In genomic region chr21:44418876-44419230, GRCh38 we compare ENCODE assay signal across 19 cellular contexts.
"Had no signal": no experiment of that assay in that cellular context is flagged by ENCODE, and none has a peak within 500 bp of the region (broad histone marks: within the 10 kb centered on the region; RNA-seq: fewer than 3 reads in every experiment).

No MANE protein-coding gene starts in this region.

- ATAC-seq: activated CD8-positive, alpha-beta T cell treated with anti-CD3 and anti-CD28 coated beads for 36 hours; activated T-cell treated with anti-CD3 and anti-CD28 coated beads, Interleukin-2, amount 50 U/mL, for 4 hours; activated T-helper 17 cell treated with anti-CD3 and anti-CD28 coated beads, Interleukin-2, amount 50 U/mL, for 72 hours; foreskin keratinocyte; left lung; psoas muscle had no signal

- H3K27me3 Mint-ChIP-seq: activated CD4-positive, alpha-beta T cell treated with anti-CD3 and anti-CD28 coated beads, Interleukin-2, amount 10 ng/mL, durations not matched to agents 7 days and 5 days; activated CD8-positive, alpha-beta T cell treated with anti-CD3 and anti-CD28 coated beads for 36 hours; activated T-helper 17 cell treated with anti-CD3 and anti-CD28 coated beads, Interleukin-2, amount 50 U/mL, for 72 hours had no signal

- H3K4me1 Mint-ChIP-seq: activated CD4-positive, alpha-beta T cell treated with anti-CD3 and anti-CD28 coated beads, Interleukin-2, amount 10 ng/mL, durations not matched to agents 7 days and 5 days had no signal

- DNase-seq: activated CD4-positive, alpha-beta T cell treated with anti-CD3 and anti-CD28 coated beads for 1 hour; activated CD4-positive, alpha-beta T cell treated with anti-CD3 and anti-CD28 coated beads, Interleukin-2, amount 10 ng/mL, durations not matched to agents 7 days and 5 days; activated CD8-positive, alpha-beta T cell treated with anti-CD3 and anti-CD28 coated beads for 36 hours; activated naive CD4-positive, alpha-beta T cell treated with Interleukin-2 at 50 U/mL for 16 hours; activated T-cell treated with anti-CD3 and anti-CD28 coated beads, Interleukin-2, amount 50 U/mL, for 4 hours; amniotic stem cell; brain microvascular endothelial cell; caudate nucleus; foreskin keratinocyte; hypothalamus; immature natural killer cell; kidney glomerular epithelial cell; nucleus accumbens; psoas muscle; stimulated activated CD4-positive, alpha-beta T cell treated with anti-CD3 and anti-CD28 coated beads, Interleukin-2, amount 100 ng/mL, for 48 hours; stimulated activated naive CD4-positive, alpha-beta T cell treated with Interleukin-2 at 50 U/mL for 16 hours; T-helper 2 cell had no signal

- H3K4me3 Mint-ChIP-seq: activated CD4-positive, alpha-beta T cell treated with anti-CD3 and anti-CD28 coated beads, Interleukin-2, amount 10 ng/mL, durations not matched to agents 7 days and 5 days; activated CD8-positive, alpha-beta T cell treated with anti-CD3 and anti-CD28 coated beads for 36 hours; activated T-cell treated with anti-CD3 and anti-CD28 coated beads, Interleukin-2, amount 50 U/mL, for 4 hours; activated T-helper 17 cell treated with anti-CD3 and anti-CD28 coated beads, Interleukin-2, amount 50 U/mL, for 72 hours; immature natural killer cell had no signal

- H3K27ac Mint-ChIP-seq: activated CD4-positive, alpha-beta T cell treated with anti-CD3 and anti-CD28 coated beads, Interleukin-2, amount 10 ng/mL, durations not matched to agents 7 days and 5 days; activated CD8-positive, alpha-beta T cell treated with anti-CD3 and anti-CD28 coated beads for 36 hours; activated T-helper 17 cell treated with anti-CD3 and anti-CD28 coated beads, Interleukin-2, amount 50 U/mL, for 72 hours had no signal
